35 cellular contexts compared by ENCODE assay signal in genomic region chr4:113512880-113513279, GRCh38.
"Had no signal": no experiment of that assay in that cellular context is flagged by ENCODE, and none has a peak within 500 bp of the region (broad histone marks: within the 10 kb centered on the region; RNA-seq: fewer than 3 reads in every experiment).

No MANE protein-coding gene starts in this region.

- ATAC-seq: activated naive CD4-positive, alpha-beta T cell treated with anti-CD3 and anti-CD28 coated beads, Interleukin-2, amount 50 U/mL, for 72 hours; activated naive CD8-positive, alpha-beta T cell treated with anti-CD3 and anti-CD28 coated beads, Interleukin-2, amount 50 U/mL, for 24 hours; activated T-cell treated with anti-CD3 and anti-CD28 coated beads, Interleukin-2, amount 50 U/mL, for 4 hours; activated T-cell treated with anti-CD3 and anti-CD28 coated beads, Interleukin-2, amount 50 U/mL, for 72 hours; activated T-helper 17 cell treated with anti-CD3 and anti-CD28 coated beads, Interleukin-2, amount 50 U/mL, for 72 hours; body of pancreas had no signal

- DNase-seq: activated effector memory CD4-positive, alpha-beta T cell treated with anti-CD3 and anti-CD28 coated beads, Interleukin-2, amount 50 U/mL, for 16 hours; activated effector memory CD4-positive, alpha-beta T cell treated with Interleukin-2 at 50 U/mL for 16 hours; activated gamma-delta T cell; activated gamma-delta T cell treated with Interleukin-2 at 50 U/mL for 16 hours; activated naive CD4-positive, alpha-beta T cell; activated naive CD4-positive, alpha-beta T cell treated with anti-CD3 and anti-CD28 coated beads for 36 hours; activated naive CD4-positive, alpha-beta T cell treated with anti-CD3 and anti-CD28 coated beads, Interleukin-2, amount 10 ng/mL, durations not matched to agents 7 days and 5 days; activated naive CD4-positive, alpha-beta T cell treated with anti-CD3 and anti-CD28 coated beads, Interleukin-2, amount 50 U/mL, for 16 hours; activated naive CD4-positive, alpha-beta T cell treated with Interleukin-2 at 50 U/mL for 16 hours; activated naive CD8-positive, alpha-beta T cell treated with anti-CD3 and anti-CD28 coated beads for 36 hours; activated naive CD8-positive, alpha-beta T cell treated with anti-CD3 and anti-CD28 coated beads, Interleukin-2, amount 10 ng/mL, durations not matched to agents 7 days and 5 days; activated naive CD8-positive, alpha-beta T cell treated with anti-CD3 and anti-CD28 coated beads, Interleukin-2, amount 50 U/mL, for 24 hours; activated T-cell treated with anti-CD3 and anti-CD28 coated beads for 4 hours; activated T-cell treated with anti-CD3 and anti-CD28 coated beads, Interleukin-2, amount 50 U/mL, for 1 hour; activated T-cell treated with anti-CD3 and anti-CD28 coated beads, Interleukin-2, amount 50 U/mL, for 24 hours; activated T-cell treated with anti-CD3 and anti-CD28 coated beads, Interleukin-2, amount 50 U/mL, for 4 hours; activated T-cell treated with anti-CD3 and anti-CD28 coated beads, Interleukin-2, amount 50 U/mL, for 48 hours; activated T-cell treated with anti-CD3 and anti-CD28 coated beads, Interleukin-2, amount 50 U/mL, for 72 hours; adrenal gland; amniotic stem cell; amygdala; anterior cingulate cortex; aorta; body of pancreas; brain microvascular endothelial cell; caudate nucleus; central memory CD4-positive, alpha-beta T cell; cerebellar nuclear complex had no signal

- FAIRE-seq: astrocyte, bronchial epithelial cell had no signal

- H3K9me3 ChIP-seq: adrenal gland, ascending aorta, body of pancreas, breast epithelium had no signal

- H3K4me1 ChIP-seq: adrenal gland, body of pancreas, breast epithelium had no signal

- H3K27me3 ChIP-seq: adrenal gland, ascending aorta, body of pancreas, brain microvascular endothelial cell, breast epithelium, cardiac muscle cell had no signal

- H3K4me3 ChIP-seq: adrenal gland, ascending aorta, body of pancreas, breast epithelium, cardiac muscle cell had no signal

- H3K27ac ChIP-seq: adrenal gland, ascending aorta, body of pancreas, brain microvascular endothelial cell, breast epithelium, cardiac muscle cell had no signal
